In the genomic region with DNA sequence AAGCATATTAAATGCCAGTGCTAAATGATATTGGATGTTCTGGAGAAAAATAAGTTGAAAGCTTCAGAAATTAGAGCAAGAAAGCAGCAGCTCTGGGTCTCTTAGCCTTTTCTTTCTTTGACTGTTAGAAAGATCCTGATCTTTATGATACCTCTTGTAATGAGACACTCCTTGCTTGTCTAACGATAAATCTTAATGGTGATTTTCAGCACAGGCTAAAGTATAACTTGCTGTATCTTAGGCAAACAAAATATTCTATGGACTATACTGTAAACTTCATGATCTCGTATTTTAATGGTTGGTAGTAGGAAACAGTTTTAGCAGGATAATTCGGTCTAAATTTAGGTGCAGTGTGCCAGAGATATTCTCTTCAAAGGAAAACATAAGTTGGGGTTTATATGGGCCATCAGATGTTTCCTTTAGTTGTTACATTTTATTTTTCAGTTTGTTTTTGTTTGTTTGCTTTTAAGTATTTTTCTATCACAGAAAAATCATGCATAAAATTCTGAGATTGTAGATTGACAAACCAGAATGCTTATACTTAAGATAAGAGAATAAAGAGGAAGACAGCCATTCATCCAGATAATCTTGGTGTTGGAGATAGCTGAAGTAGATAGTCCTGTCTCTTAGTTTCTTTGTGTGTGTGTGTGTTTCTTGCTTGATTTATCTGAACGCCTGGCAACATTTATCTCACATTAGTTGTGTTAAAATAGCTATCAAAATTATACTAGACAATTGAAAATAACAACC, we compare ENCODE assay signal across 15 cellular contexts. TPM values are rescaled to one million over a fixed set of nuclear protein-coding genes. Genes with fewer than 3 reads are reported as not detected.
DNase-seq lines count a peak whose midpoint lies in the region; FAIRE-seq and TF ChIP-seq lines count a peak whose summit lies in the region.
"Had no signal": no experiment of that assay in that cellular context is flagged by ENCODE, and none has a peak within 500 bp of the region (broad histone marks: within the 10 kb centered on the region; RNA-seq: fewer than 3 reads in every experiment).

No MANE protein-coding gene starts in this region.

- POLR2A ChIA-PET in PC-9 (lab: Charles Lee; ENCODE audit: unreplicated experiment), result no interaction called here

- H3K27ac ChIP-seq in small intestine (ENCODE audit: low read depth in 1 of 2, low read length in 1 of 2), result no peak overlapping the region
- no peak overlapping the region for H3K27ac ChIP-seq in PC-9
- H3K27ac ChIP-seq: 22Rv1, gastrocnemius medialis, suprapubic skin had no signal

- H3K27me3 ChIP-seq in endocrine pancreas (ENCODE audit: control insufficient read depth, insufficient read depth, low read length), result no peaks in the 10 kb centered on the region
- no peaks in the 10 kb centered on the region for H3K27me3 ChIP-seq in small intestine (ENCODE audit: control insufficient read depth in 2 of 2, insufficient read depth in 2 of 2, low read length in 2 of 2)
- H3K27me3 ChIP-seq in PC-9 (ENCODE audit: insufficient read depth, low read depth), result no peaks in the 10 kb centered on the region
- H3K27me3 ChIP-seq: gastrocnemius medialis, suprapubic skin had no signal

- peak overlapping the region; percentile 80 for H3K4me3 ChIP-seq in endocrine pancreas (ENCODE audit: control insufficient read depth, insufficient read depth, low read length)
- H3K4me3 ChIP-seq in small intestine (ENCODE audit: low read depth in 1 of 2, low read length in 2 of 2), result no peak overlapping the region
- H3K4me3 ChIP-seq in PC-9, result no peak overlapping the region
- H3K4me3 ChIP-seq: gastrocnemius medialis, suprapubic skin had no signal

- intact Hi-C loops in PC-9 (cut with micrococcal nuclease; ENCODE audit: unreplicated experiment), result loop anchor here (5.0 kb wide), 1 partner anchor 183 kb away; no protein-coding TSS in a partner anchor

- DNase-seq in NCI-H1092 treated with DMSO at 0.1 percent for 48 hours (lab: John Stamatoyannopoulos, UW) (peak; percentile 88), NCI-H1092 (lab: John Stamatoyannopoulos, UW) (no peak), NCI-H748 treated with DMSO at 0.1 percent for 48 hours (lab: John Stamatoyannopoulos, UW) (peak; percentile 58), small intestine (peak; percentile 13), SHP77 (lab: John Stamatoyannopoulos, UW) (no peak), PC-9 (no peak), NCI-H510A (lab: John Stamatoyannopoulos, UW) (no peak)
- DNase-seq: activated CD4-positive, alpha-beta T cell treated with anti-CD3 and anti-CD28 coated beads, Interleukin-2, amount 10 ng/mL, durations not matched to agents 7 days and 5 days; effector CD8-positive, alpha-beta T cell; gastrocnemius medialis; NCI-H1694 had no signal

- H3K9me2 ChIP-seq in PC-9 (ENCODE audit: insufficient read depth), result no peaks in the 10 kb centered on the region

- BruUV-seq in PC-9 (replicated peaks; lab: Mats Ljungman, UMichigan), result no TSS peak

- H3K9me3 ChIP-seq in endocrine pancreas (ENCODE audit: control insufficient read depth, low read length) (no peaks in the 10 kb centered on the region), small intestine (ENCODE audit: control insufficient read depth, low read depth) (no peaks in the 10 kb centered on the region), PC-9 (ENCODE audit: insufficient read depth, low read depth) (no peaks in the 10 kb centered on the region)
- H3K9me3 ChIP-seq: gastrocnemius medialis, suprapubic skin had no signal

- H3K4me1 ChIP-seq in endocrine pancreas (ENCODE audit: control insufficient read depth, insufficient read depth, low read length), result peaks cover 43% of the 10 kb centered on the region
- peaks cover 2 to 6% of the 10 kb centered on the region in 2 donors for H3K4me1 ChIP-seq in small intestine (ENCODE audit: control insufficient read depth in 2 of 2, insufficient read depth in 1 of 2, low read depth in 1 of 2, low read length in 1 of 2)
- H3K4me1 ChIP-seq in PC-9 (replicated peaks; ENCODE audit: insufficient read depth), result peaks cover 22% of the 10 kb centered on the region

- no peak overlapping the region for H3K9ac ChIP-seq in endocrine pancreas (ENCODE audit: control insufficient read depth, insufficient read depth, low read length)

- 16 to 52% (median 36%) methylated on average over 4 of the region's 4 CpGs for WGBS in small intestine, 3 donors

- FAIRE-seq in small intestine (lab: Jason Lieb, UNC), result no peak
- FAIRE-seq: astrocyte had no signal

- CTCF ChIA-PET in PC-9 (lab: Charles Lee), result no interaction called here

- TF ChIP-seq CTCF in PC-9 (conservative IDR thresholded peaks at IDR 0.05), result no peak

- H3F3A ChIP-seq in PC-9 (ENCODE audit: insufficient read depth, low read depth), result peaks cover 24% of the 10 kb centered on the region

- no peak overlapping the region for H2AFZ ChIP-seq in PC-9

- no peaks in the 10 kb centered on the region for H4K20me1 ChIP-seq in PC-9 (ENCODE audit: insufficient read depth)

- H3K36me3 ChIP-seq in endocrine pancreas (ENCODE audit: control insufficient read depth, insufficient read depth, low read length) (no peaks in the 10 kb centered on the region), small intestine (ENCODE audit: control insufficient read depth in 2 of 2, insufficient read depth in 2 of 2, low read length in 2 of 2) (no peaks in the 10 kb centered on the region), PC-9 (ENCODE audit: low read depth) (0 out of 2 replicates have a peak, but pooled peaks cover 3% of the 10 kb centered on the region)
- H3K36me3 ChIP-seq: gastrocnemius medialis, suprapubic skin had no signal

- no peak overlapping the region for H3K4me2 ChIP-seq in PC-9

- H3K79me2 ChIP-seq in PC-9 (ENCODE audit: low read depth), result peaks cover 40% of the 10 kb centered on the region

RNA-seq across cellular contexts. Expression of a gene that starts 4.7 kb away (rescaled TPM):
- 1 to 10 TPM; 2.2 to 8.3 (median 3.2) TPM for polyA plus RNA-seq in small intestine
- 14.0 and 15.0 TPM in 2 replicates for total RNA-seq in PC-9 (2021)

Comparison
In these comparisons a context has a peak if more than half of its experiments do, and no peak if none do; other contexts are left out.
1. DNase-seq: peak in NCI-H1092 treated with DMSO at 0.1 percent for 48 hours (single experiment), NCI-H748 treated with DMSO at 0.1 percent for 48 hours (single experiment) and small intestine (single experiment); none in NCI-H1092 (single experiment), SHP77 (0 of 2), PC-9 (0 of 2) and NCI-H510A (single experiment).